ENCODE assay signal across 20 cellular contexts in the genomic region with DNA sequence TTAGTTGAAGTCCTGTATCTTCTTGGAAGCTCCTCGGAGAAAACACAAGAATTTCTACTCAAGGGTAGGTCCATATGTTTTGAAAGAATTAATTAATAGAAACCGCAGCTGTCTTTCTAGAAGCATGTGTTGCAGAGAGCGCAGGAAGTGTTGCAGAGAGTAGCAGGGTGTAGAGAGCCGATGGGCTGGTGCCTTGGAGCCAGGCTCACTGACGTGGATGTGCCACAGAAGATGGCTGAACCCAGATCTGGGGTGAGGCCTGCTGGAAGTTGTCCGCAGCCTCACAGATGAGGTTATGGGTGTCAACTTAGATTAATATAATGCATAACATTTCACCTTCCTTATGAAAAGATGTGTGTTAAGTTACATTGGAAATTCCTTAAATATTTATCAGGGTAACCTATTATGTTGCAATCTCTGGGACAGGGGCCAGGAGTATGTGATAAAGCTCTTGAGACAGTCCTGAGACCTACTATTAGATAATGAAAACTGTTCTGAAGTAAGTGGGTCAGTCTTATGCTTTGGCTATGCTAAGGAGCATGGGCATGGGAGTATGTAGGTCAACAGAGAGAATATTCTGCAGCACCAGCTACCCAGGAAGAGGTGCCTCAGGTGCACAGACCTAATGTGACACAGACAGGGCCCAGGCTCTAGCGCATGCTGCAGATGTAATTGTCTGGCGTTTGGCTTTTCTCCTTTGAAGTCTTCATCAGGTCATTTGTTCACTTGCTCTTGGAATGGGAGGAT.
"Had no signal": no experiment of that assay in that cellular context is flagged by ENCODE, and none has a peak within 500 bp of the region (broad histone marks: within the 10 kb centered on the region; RNA-seq: fewer than 3 reads in every experiment).

No MANE protein-coding gene starts in this region.

- H3K27me3 ChIP-seq: colonic mucosa, spleen, testis, tibial nerve had no signal

- H3K4me3 Mint-ChIP-seq: memory B cell; mesothelial cell of epicardium; natural killer cell; neural crest cell; stimulated activated naive B cell treated with anti-CD40 and anti-IgM and Interleukin-4, amounts not matched to agents 10 μg/mL and 1 μg/mL and 100 μg/mL, for 72 hours; stimulated activated naive CD8-positive, alpha-beta T cell treated with anti-CD3 and anti-CD28 coated beads, Interleukin-15, amount 100 ng/mL, for 72 hours had no signal

- H3K36me3 ChIP-seq: colonic mucosa, heart left ventricle, spleen, tibial nerve had no signal

- H3K27me3 Mint-ChIP-seq: memory B cell; stimulated activated naive B cell treated with anti-CD40 and anti-IgM and Interleukin-4, amounts not matched to agents 10 μg/mL and 1 μg/mL and 100 μg/mL, for 72 hours; stimulated activated naive CD8-positive, alpha-beta T cell treated with anti-CD3 and anti-CD28 coated beads, Interleukin-15, amount 100 ng/mL, for 72 hours had no signal

- H3K4me1 Mint-ChIP-seq: memory B cell; mesothelial cell of epicardium; natural killer cell; neural crest cell; stimulated activated naive B cell treated with anti-CD40 and anti-IgM and Interleukin-4, amounts not matched to agents 10 μg/mL and 1 μg/mL and 100 μg/mL, for 72 hours; stimulated activated naive CD8-positive, alpha-beta T cell treated with anti-CD3 and anti-CD28 coated beads, Interleukin-15, amount 100 ng/mL, for 72 hours had no signal

- H3K4me3 ChIP-seq: colonic mucosa, heart left ventricle, spleen, testis, tibial nerve had no signal

- H3K4me1 ChIP-seq: colonic mucosa, heart left ventricle, spleen, testis, tibial nerve had no signal

- H3K36me3 Mint-ChIP-seq: memory B cell; mesothelial cell of epicardium; natural killer cell; stimulated activated naive B cell treated with anti-CD40 and anti-IgM and Interleukin-4, amounts not matched to agents 10 μg/mL and 1 μg/mL and 100 μg/mL, for 72 hours had no signal

- H3K9me3 Mint-ChIP-seq: mesothelial cell of epicardium; natural killer cell; neural crest cell; stimulated activated naive B cell treated with anti-CD40 and anti-IgM and Interleukin-4, amounts not matched to agents 10 μg/mL and 1 μg/mL and 100 μg/mL, for 72 hours; stimulated activated naive CD8-positive, alpha-beta T cell treated with anti-CD3 and anti-CD28 coated beads, Interleukin-15, amount 100 ng/mL, for 72 hours had no signal

- ATAC-seq: heart left ventricle; left colon; natural killer cell; sciatic nerve; stimulated activated naive B cell treated with anti-CD40 and anti-IgM and Interleukin-4, amounts not matched to agents 10 μg/mL and 1 μg/mL and 100 μg/mL, for 72 hours; stimulated activated naive CD8-positive, alpha-beta T cell treated with anti-CD3 and anti-CD28 coated beads, Interleukin-15, amount 100 ng/mL, for 72 hours had no signal

- DNase-seq: colonic mucosa; dermis blood vessel endothelial cell; effector CD4-positive, alpha-beta T cell; heart left ventricle; hippocampal formation; left colon; natural killer cell; posterior cingulate gyrus; spleen; stimulated activated CD4-positive, alpha-beta T cell treated with anti-CD3 and anti-CD28 coated beads, Interleukin-15, amount 100 ng/mL, for 24 hours; stimulated activated CD4-positive, alpha-beta T cell treated with anti-CD3 and anti-CD28 coated beads, Interleukin-1b, Interleukin-23, amount 100 ng/mL, for 48 hours; stimulated activated CD4-positive, alpha-beta T cell treated with anti-CD3 and anti-CD28 coated beads, Interleukin-4, amount 100 ng/mL, for 4 hours; stimulated activated naive B cell treated with anti-CD40 and anti-IgM and Interleukin-4, amounts not matched to agents 10 μg/mL and 1 μg/mL and 100 μg/mL, for 72 hours; stimulated activated naive CD8-positive, alpha-beta T cell treated with anti-CD3 and anti-CD28 coated beads, Interleukin-15, amount 100 ng/mL, for 72 hours; testis had no signal

- H3K9me3 ChIP-seq: colonic mucosa, heart left ventricle, spleen, testis, tibial nerve had no signal

- H3K27ac Mint-ChIP-seq: memory B cell; mesothelial cell of epicardium; natural killer cell; stimulated activated naive B cell treated with anti-CD40 and anti-IgM and Interleukin-4, amounts not matched to agents 10 μg/mL and 1 μg/mL and 100 μg/mL, for 72 hours; stimulated activated naive CD8-positive, alpha-beta T cell treated with anti-CD3 and anti-CD28 coated beads, Interleukin-15, amount 100 ng/mL, for 72 hours had no signal

- H3K27ac ChIP-seq: colonic mucosa, heart left ventricle, spleen, testis, tibial nerve had no signal
